In the genomic region with DNA sequence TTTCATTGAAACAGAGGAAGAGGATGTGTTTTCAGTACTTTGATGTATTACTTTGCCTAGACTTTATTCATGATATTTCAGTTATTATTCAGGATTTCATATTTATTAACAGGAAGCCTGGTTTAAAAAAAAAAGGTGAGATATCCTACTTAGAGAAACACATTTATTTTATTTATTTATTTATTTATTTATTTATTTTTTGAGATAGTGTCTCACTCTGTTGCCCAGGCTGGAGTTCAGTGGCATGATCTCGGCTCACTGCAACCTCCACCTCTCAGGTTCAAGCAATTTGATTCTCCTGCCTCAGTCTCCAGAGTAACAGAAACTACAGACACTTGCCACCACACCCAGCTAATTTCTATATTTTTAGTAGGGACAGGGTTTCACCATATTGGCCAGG, we compare ENCODE assay signal across 1 cellular context.
TF ChIP-seq lines count a peak whose summit lies in the region.

No MANE protein-coding gene starts in this region.

TF ChIP-seq in HEK293, 187 proteins besides CTCF, POLR2A, EP300 and RAD21 (continued from another document and continues in another):
- TF ChIP-seq ZNF184 (tag by site-specific recombination; IDR thresholded peaks at IDR 0.05), result no peak
- no peak for TF ChIP-seq ZNF2 (tag by site-specific recombination; IDR thresholded peaks at IDR 0.05)
- TF ChIP-seq ZNF426 (tag by site-specific recombination; IDR thresholded peaks at IDR 0.05), result peak; percentile 51
- TF ChIP-seq SP7 (tag by site-specific recombination; IDR thresholded peaks at IDR 0.05), result no peak
- TF ChIP-seq ZNF423 (tag by site-specific recombination; IDR thresholded peaks at IDR 0.05), result no peak
- TF ChIP-seq PRDM10 (tag by site-specific recombination; IDR thresholded peaks at IDR 0.05), result no peak
- TF ChIP-seq, protein P1, sequence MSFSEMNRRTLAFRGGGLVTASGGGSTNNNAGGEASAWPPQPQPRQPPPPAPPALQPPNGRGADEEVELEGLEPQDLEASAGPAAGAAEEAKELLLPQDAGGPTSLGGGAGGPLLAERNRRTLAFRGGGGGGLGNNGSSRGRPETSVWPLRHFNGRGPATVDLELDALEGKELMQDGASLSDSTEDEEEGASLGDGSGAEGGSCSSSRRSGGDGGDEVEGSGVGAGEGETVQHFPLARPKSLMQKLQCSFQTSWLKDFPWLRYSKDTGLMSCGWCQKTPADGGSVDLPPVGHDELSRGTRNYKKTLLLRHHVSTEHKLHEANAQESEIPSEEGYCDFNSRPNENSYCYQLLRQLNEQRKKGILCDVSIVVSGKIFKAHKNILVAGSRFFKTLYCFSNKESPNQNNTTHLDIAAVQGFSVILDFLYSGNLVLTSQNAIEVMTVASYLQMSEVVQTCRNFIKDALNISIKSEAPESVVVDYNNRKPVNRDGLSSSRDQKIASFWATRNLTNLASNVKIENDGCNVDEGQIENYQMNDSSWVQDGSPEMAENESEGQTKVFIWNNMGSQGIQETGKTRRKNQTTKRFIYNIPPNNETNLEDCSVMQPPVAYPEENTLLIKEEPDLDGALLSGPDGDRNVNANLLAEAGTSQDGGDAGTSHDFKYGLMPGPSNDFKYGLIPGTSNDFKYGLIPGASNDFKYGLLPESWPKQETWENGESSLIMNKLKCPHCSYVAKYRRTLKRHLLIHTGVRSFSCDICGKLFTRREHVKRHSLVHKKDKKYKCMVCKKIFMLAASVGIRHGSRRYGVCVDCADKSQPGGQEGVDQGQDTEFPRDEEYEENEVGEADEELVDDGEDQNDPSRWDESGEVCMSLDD (tag by site-specific recombination; IDR thresholded peaks at IDR 0.05), result no peak
- peak; percentile 46 for TF ChIP-seq ZBTB11 (tag by site-specific recombination; conservative IDR thresholded peaks at IDR 0.05; ENCODE audit: low read depth)
- TF ChIP-seq KLF16 (tag by site-specific recombination; IDR thresholded peaks at IDR 0.05), result no peak
- 0 out of 2 replicates have a peak, but pooled peaks have one; percentile 14 for TF ChIP-seq ZNF121 (tag by site-specific recombination; IDR thresholded peaks at IDR 0.05)
- no peak for TF ChIP-seq ZNF433 (tag by site-specific recombination; IDR thresholded peaks at IDR 0.05; ENCODE audit: low read depth)
- no peak for TF ChIP-seq ZNF530 (tag by site-specific recombination; IDR thresholded peaks at IDR 0.05; ENCODE audit: low read depth)
- no peak for TF ChIP-seq ZNF585B (tag by site-specific recombination; IDR thresholded peaks at IDR 0.05)
- no peak for TF ChIP-seq ZNF654 (tag by site-specific recombination; IDR thresholded peaks at IDR 0.05; ENCODE audit: low read depth)
- no peak for TF ChIP-seq YY2 (tag by site-specific recombination; IDR thresholded peaks at IDR 0.05)
- no peak for TF ChIP-seq OSR2 (tag by site-specific recombination; IDR thresholded peaks at IDR 0.05)
- TF ChIP-seq KLF8 (tag by site-specific recombination; IDR thresholded peaks at IDR 0.05), result no peak
- TF ChIP-seq ZNF26 (tag by site-specific recombination; IDR thresholded peaks at IDR 0.05), result no peak
- TF ChIP-seq WT1 (tag by site-specific recombination; IDR thresholded peaks at IDR 0.05), result no peak
- no peak for TF ChIP-seq ZNF830 (tag by site-specific recombination; IDR thresholded peaks at IDR 0.05; ENCODE audit: low read depth)
- TF ChIP-seq ZNF404 (tag by site-specific recombination; IDR thresholded peaks at IDR 0.05), result no peak
- TF ChIP-seq ZNF510 (tag by site-specific recombination; IDR thresholded peaks at IDR 0.05; ENCODE audit: insufficient replicate concordance), result no peak
- TF ChIP-seq ZBTB1 (tag by site-specific recombination; IDR thresholded peaks at IDR 0.05), result no peak
- TF ChIP-seq ZNF48 (tag by site-specific recombination; IDR thresholded peaks at IDR 0.05), result no peak
- no peak for TF ChIP-seq ZBTB20 (tag by site-specific recombination; IDR thresholded peaks at IDR 0.05)
- TF ChIP-seq ZNF555 (tag by site-specific recombination; conservative IDR thresholded peaks at IDR 0.05), result peak; percentile 49
- TF ChIP-seq PRDM1 (tag by site-specific recombination; IDR thresholded peaks at IDR 0.05), result no peak
- no peak for TF ChIP-seq ZNF223 (tag by site-specific recombination; IDR thresholded peaks at IDR 0.05)
- no peak for TF ChIP-seq ZNF146 (tag by site-specific recombination; IDR thresholded peaks at IDR 0.05)
- TF ChIP-seq, protein P2, sequence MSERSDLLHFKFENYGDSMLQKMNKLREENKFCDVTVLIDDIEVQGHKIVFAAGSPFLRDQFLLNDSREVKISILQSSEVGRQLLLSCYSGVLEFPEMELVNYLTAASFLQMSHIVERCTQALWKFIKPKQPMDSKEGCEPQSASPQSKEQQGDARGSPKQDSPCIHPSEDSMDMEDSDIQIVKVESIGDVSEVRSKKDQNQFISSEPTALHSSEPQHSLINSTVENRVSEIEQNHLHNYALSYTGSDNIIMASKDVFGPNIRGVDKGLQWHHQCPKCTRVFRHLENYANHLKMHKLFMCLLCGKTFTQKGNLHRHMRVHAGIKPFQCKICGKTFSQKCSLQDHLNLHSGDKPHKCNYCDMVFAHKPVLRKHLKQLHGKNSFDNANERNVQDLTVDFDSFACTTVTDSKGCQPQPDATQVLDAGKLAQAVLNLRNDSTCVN (tag by site-specific recombination; optimal IDR thresholded peaks at IDR 0.05), result no peak
- no peak for TF ChIP-seq ZNF747 (tag by site-specific recombination; IDR thresholded peaks at IDR 0.05)
- peak; percentile 44; the same call in 1 of the 2 replicates for TF ChIP-seq ZNF518A (tag by site-specific recombination; conservative IDR thresholded peaks at IDR 0.05; ENCODE audit: low read depth)
- TF ChIP-seq ZNF112 (tag by site-specific recombination; IDR thresholded peaks at IDR 0.05), result no peak
- TF ChIP-seq ZBTB17 (tag by site-specific recombination; IDR thresholded peaks at IDR 0.05), result no peak
- TF ChIP-seq ZNF394 (tag by site-specific recombination; IDR thresholded peaks at IDR 0.05; ENCODE audit: borderline replicate concordance), result peak; percentile 72; the same call in 1 of the 2 replicates
- TF ChIP-seq ZNF677 (tag by site-specific recombination; IDR thresholded peaks at IDR 0.05), result no peak
- 0 out of 2 replicates have a peak, but pooled peaks have one; percentile 25 for TF ChIP-seq REST (tag by site-specific recombination; IDR thresholded peaks at IDR 0.05)
